34 cellular contexts compared by ENCODE assay signal in genomic region chr7:147978651-147979050, GRCh38.
"Had no signal": no experiment of that assay in that cellular context is flagged by ENCODE, and none has a peak within 500 bp of the region (broad histone marks: within the 10 kb centered on the region; RNA-seq: fewer than 3 reads in every experiment).

No MANE protein-coding gene starts in this region.

- H3K36me3 ChIP-seq: adrenal gland, ascending aorta, brain microvascular endothelial cell, breast epithelium, cardiac muscle cell had no signal

- H3K9me3 ChIP-seq: adrenal gland, ascending aorta, body of pancreas, breast epithelium had no signal

- H3K4me1 ChIP-seq: adrenal gland, ascending aorta, body of pancreas, breast epithelium had no signal

- H3K27me3 ChIP-seq: adrenal gland, ascending aorta, body of pancreas, brain microvascular endothelial cell, breast epithelium, cardiac muscle cell had no signal

- H3K27ac ChIP-seq: adrenal gland, ascending aorta, body of pancreas, brain microvascular endothelial cell, breast epithelium, cardiac muscle cell had no signal

- ATAC-seq: activated naive CD4-positive, alpha-beta T cell treated with anti-CD3 and anti-CD28 coated beads, Interleukin-2, amount 50 U/mL, for 72 hours; activated naive CD8-positive, alpha-beta T cell treated with anti-CD3 and anti-CD28 coated beads, Interleukin-2, amount 50 U/mL, for 24 hours; activated T-cell treated with anti-CD3 and anti-CD28 coated beads, Interleukin-2, amount 50 U/mL, for 4 hours; activated T-cell treated with anti-CD3 and anti-CD28 coated beads, Interleukin-2, amount 50 U/mL, for 72 hours; activated T-helper 17 cell treated with anti-CD3 and anti-CD28 coated beads, Interleukin-2, amount 50 U/mL, for 72 hours; body of pancreas had no signal

- FAIRE-seq: astrocyte, bronchial epithelial cell had no signal

- DNase-seq: activated effector memory CD4-positive, alpha-beta T cell treated with anti-CD3 and anti-CD28 coated beads, Interleukin-2, amount 50 U/mL, for 16 hours; activated effector memory CD4-positive, alpha-beta T cell treated with Interleukin-2 at 50 U/mL for 16 hours; activated gamma-delta T cell; activated gamma-delta T cell treated with Interleukin-2 at 50 U/mL for 16 hours; activated naive CD4-positive, alpha-beta T cell; activated naive CD4-positive, alpha-beta T cell treated with anti-CD3 and anti-CD28 coated beads for 36 hours; activated naive CD4-positive, alpha-beta T cell treated with anti-CD3 and anti-CD28 coated beads, Interleukin-2, amount 10 ng/mL, durations not matched to agents 7 days and 5 days; activated naive CD4-positive, alpha-beta T cell treated with anti-CD3 and anti-CD28 coated beads, Interleukin-2, amount 50 U/mL, for 16 hours; activated naive CD4-positive, alpha-beta T cell treated with Interleukin-2 at 50 U/mL for 16 hours; activated naive CD8-positive, alpha-beta T cell treated with anti-CD3 and anti-CD28 coated beads for 36 hours; activated naive CD8-positive, alpha-beta T cell treated with anti-CD3 and anti-CD28 coated beads, Interleukin-2, amount 10 ng/mL, durations not matched to agents 7 days and 5 days; activated naive CD8-positive, alpha-beta T cell treated with anti-CD3 and anti-CD28 coated beads, Interleukin-2, amount 50 U/mL, for 24 hours; activated T-cell treated with anti-CD3 and anti-CD28 coated beads, Interleukin-2, amount 50 U/mL, for 1 hour; activated T-cell treated with anti-CD3 and anti-CD28 coated beads, Interleukin-2, amount 50 U/mL, for 24 hours; activated T-cell treated with anti-CD3 and anti-CD28 coated beads, Interleukin-2, amount 50 U/mL, for 4 hours; activated T-cell treated with anti-CD3 and anti-CD28 coated beads, Interleukin-2, amount 50 U/mL, for 48 hours; activated T-cell treated with anti-CD3 and anti-CD28 coated beads, Interleukin-2, amount 50 U/mL, for 72 hours; adrenal gland; amniotic stem cell; amygdala; anterior cingulate cortex; aorta; body of pancreas; brain microvascular endothelial cell; caudate nucleus; central memory CD4-positive, alpha-beta T cell; cerebellar nuclear complex had no signal

- H3K4me3 ChIP-seq: adrenal gland, ascending aorta, body of pancreas, breast epithelium, cardiac muscle cell had no signal
